27 cellular contexts compared by ENCODE assay signal in the genomic region with DNA sequence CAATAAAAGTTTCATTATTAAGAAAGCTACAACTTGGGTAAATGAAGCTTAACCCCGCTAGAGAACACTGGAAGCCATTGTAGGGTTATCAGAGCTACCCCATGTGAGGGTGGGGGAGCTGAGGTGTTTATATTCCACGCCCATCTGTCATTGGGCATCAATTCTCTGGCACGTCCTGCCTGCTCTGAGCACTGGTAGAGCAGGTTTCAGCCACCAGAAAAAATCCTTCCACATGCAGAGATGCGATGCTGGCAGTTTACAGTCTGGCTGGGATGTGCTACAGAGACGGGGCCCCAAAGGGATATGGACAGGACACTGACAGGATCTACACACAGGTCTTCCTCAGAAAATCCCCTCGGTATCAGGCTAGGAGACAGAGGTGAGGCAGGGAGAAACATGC. TPM values are rescaled to one million over a fixed set of nuclear protein-coding genes. Genes with fewer than 3 reads are reported as not detected.
A peak's percentile ranks its signal among the peaks of the same experiment; 100 is the strongest.
DNase-seq lines count a peak whose midpoint lies in the region; ATAC-seq and TF ChIP-seq lines count a peak whose summit lies in the region.
"Had no signal": no experiment of that assay in that cellular context is flagged by ENCODE, and none has a peak within 500 bp of the region (broad histone marks: within the 10 kb centered on the region; RNA-seq: fewer than 3 reads in every experiment).

No MANE protein-coding gene starts in this region.

- no peak overlapping the region for H4K12ac ChIP-seq in trophoblast cell (ENCODE audit: low read depth, low read length)

- peaks cover 42% of the 10 kb centered on the region for H3F3A ChIP-seq in DOHH2 (ENCODE audit: control insufficient read depth, insufficient read depth)

- no peaks in the 10 kb centered on the region for H3K9me3 Mint-ChIP-seq in activated CD4-positive, alpha-beta memory T cell treated with anti-CD3 and anti-CD28 coated beads for 36 hours
- H3K9me3 Mint-ChIP-seq in stimulated activated naive CD8-positive, alpha-beta T cell treated with anti-CD3 and anti-CD28 coated beads, Interleukin-15, amount 100 ng/mL, for 72 hours: no peaks in the 10 kb centered on the region
- H3K9me3 Mint-ChIP-seq: activated CD8-positive, alpha-beta T cell treated with anti-CD3 and anti-CD28 coated beads for 36 hours; activated naive CD8-positive, alpha-beta T cell treated with anti-CD3 and anti-CD28 coated beads for 36 hours; activated T-helper 2 cell treated with anti-CD3 and anti-CD28 coated beads, Interferon-gamma antibody, Interleukin-2, Interleukin-4, amounts not matched to agents 10 μg/mL and 5 μg/mL and 100 μg/mL, durations not matched to agents 14 hours and 24 hours and 36 hours; nephron progenitor cell had no signal

- POLR2A ChIA-PET in activated CD4-positive, alpha-beta memory T cell treated with anti-CD3 and anti-CD28 coated beads for 36 hours (lab: Charles Lee): no interaction called here

- H3K9me3 ChIP-seq in DOHH2 (ENCODE audit: control insufficient read depth, insufficient read depth, low read length) (no peaks in the 10 kb centered on the region), trophoblast cell (ENCODE audit: insufficient read depth, low read depth, low read length) (no peaks in the 10 kb centered on the region)
- H3K9me3 ChIP-seq: Caco-2, right atrium auricular region, spleen had no signal

- H3K4me1 ChIP-seq in DOHH2 (ENCODE audit: control insufficient read depth, low read length): peaks cover 98% of the 10 kb centered on the region
- peaks cover 2 to 7% of the 10 kb centered on the region in 2 experiments for H3K4me1 ChIP-seq in trophoblast cell (ENCODE audit: control insufficient read depth in 1 of 2, insufficient read depth in 2 of 2, low read length in 2 of 2)
- H3K4me1 ChIP-seq: Caco-2 had no signal

- TF ChIP-seq CTCF in DOHH2 (IDR thresholded peaks at IDR 0.05; ENCODE audit: low read depth, low read length, poor library complexity, severe bottlenecking) (no peak), epithelial cell of esophagus (IDR thresholded peaks at IDR 0.05; ENCODE audit: insufficient read depth, low read depth, low read length, missing control alignments) (no peak), coronary artery (IDR thresholded peaks at IDR 0.05) (no peak)

- peak overlapping the region; percentile 97 for H3K27ac ChIP-seq in DOHH2 (ENCODE audit: low read depth, low read length)
- H3K27ac ChIP-seq in trophoblast cell (ENCODE audit: low read depth, low read length): no peak overlapping the region
- H3K27ac ChIP-seq in coronary artery: no peak overlapping the region
- H3K27ac ChIP-seq: HL-60, right atrium auricular region, spleen had no signal

- H3K4me3 Mint-ChIP-seq in activated CD4-positive, alpha-beta memory T cell treated with anti-CD3 and anti-CD28 coated beads for 36 hours: no peak overlapping the region
- no peak overlapping the region for H3K4me3 Mint-ChIP-seq in stimulated activated naive CD8-positive, alpha-beta T cell treated with anti-CD3 and anti-CD28 coated beads, Interleukin-15, amount 100 ng/mL, for 72 hours
- H3K4me3 Mint-ChIP-seq: activated CD8-positive, alpha-beta T cell treated with anti-CD3 and anti-CD28 coated beads for 36 hours; activated naive CD8-positive, alpha-beta T cell treated with anti-CD3 and anti-CD28 coated beads for 36 hours; nephron progenitor cell had no signal

- peaks cover 15% of the 10 kb centered on the region; the same call in 1 of the 2 replicates for H3K36me3 ChIP-seq in DOHH2 (ENCODE audit: control insufficient read depth, low read length)
- no peaks in the 10 kb centered on the region for H3K36me3 ChIP-seq in trophoblast cell (ENCODE audit: control insufficient read depth in 1 of 2, insufficient read depth in 2 of 2, low read length in 2 of 2)
- H3K36me3 ChIP-seq: right atrium auricular region, spleen had no signal

- WGBS in trophoblast cell (ENCODE audit: extremely low coverage, insufficient coverage, insufficient read length): no CpG with 5 or more reads among the region's 6 CpGs

- intact Hi-C loops in activated CD4-positive, alpha-beta memory T cell treated with anti-CD3 and anti-CD28 coated beads for 36 hours (cut with micrococcal nuclease): no loop called here

- no peak overlapping the region for H4K91ac ChIP-seq in trophoblast cell (ENCODE audit: low read depth, low read length)

- H2AFZ ChIP-seq in trophoblast cell (ENCODE audit: insufficient read depth, low read length, poor library complexity): peak overlapping the region; percentile 52

- ATAC-seq in stimulated activated naive CD8-positive, alpha-beta T cell treated with anti-CD3 and anti-CD28 coated beads, Interleukin-15, amount 100 ng/mL, for 72 hours: no peak
- ATAC-seq: activated CD4-positive, CD25-positive, alpha-beta regulatory T cell treated with anti-CD3 and anti-CD28 coated beads, Interleukin-2, amount 50 U/mL, for 24 hours; activated CD8-positive, alpha-beta T cell treated with anti-CD3 and anti-CD28 coated beads for 36 hours; left ventricle myocardium superior had no signal

- no peaks in the 10 kb centered on the region for H3K9me2 ChIP-seq in DOHH2 (replicated peaks; ENCODE audit: control insufficient read depth, low read length)

- H3K4me2 ChIP-seq in DOHH2 (ENCODE audit: low read length) (peak overlapping the region; percentile 92), trophoblast cell (ENCODE audit: low read length) (no peak overlapping the region)

- H3K4ac ChIP-seq in trophoblast cell (ENCODE audit: low read depth, low read length): no peak overlapping the region

- DNase-seq in NCI-H510A treated with DMSO at 0.1 percent for 48 hours (lab: John Stamatoyannopoulos, UW): peak; percentile 23
- DNase-seq in epithelial cell of esophagus (ENCODE audit: low read depth): peak; percentile 54
- DNase-seq in trophoblast cell: no peak
- DNase-seq in activated CD4-positive, alpha-beta memory T cell treated with anti-CD3 and anti-CD28 coated beads for 36 hours: no peak
- no peak for DNase-seq in stimulated activated naive CD8-positive, alpha-beta T cell treated with anti-CD3 and anti-CD28 coated beads, Interleukin-15, amount 100 ng/mL, for 72 hours
- DNase-seq in coronary artery (ENCODE audit: low spot score): no peak
- DNase-seq: activated CD8-positive, alpha-beta T cell treated with anti-CD3 and anti-CD28 coated beads for 36 hours; activated naive CD8-positive, alpha-beta T cell treated with anti-CD3 and anti-CD28 coated beads for 36 hours; aorta; C1 segment of cervical spinal cord; Caco-2; central memory CD4-positive, alpha-beta T cell; Kasumi-1; left ventricle myocardium superior; MV-4-11; NCI-H1694 treated with DMSO at 0.1 percent for 48 hours; NCI-H2171; nephron progenitor cell; RPMI8226; spleen; substantia nigra; T-helper 1 cell had no signal

- no peak overlapping the region for H2AK5ac ChIP-seq in trophoblast cell (ENCODE audit: low read length)

- H3K4me3 ChIP-seq in DOHH2 (ENCODE audit: low read length) (peak overlapping the region; percentile 17), epithelial cell of esophagus (ENCODE audit: low read length) (no peak overlapping the region), trophoblast cell (ENCODE audit: low read depth, low read length) (no peak overlapping the region), coronary artery (no peak overlapping the region)
- H3K4me3 ChIP-seq: right atrium auricular region, spleen had no signal

- CTCF ChIA-PET in activated CD4-positive, alpha-beta memory T cell treated with anti-CD3 and anti-CD28 coated beads for 36 hours (lab: Charles Lee): no interaction called here

- H2BK12ac ChIP-seq in trophoblast cell (ENCODE audit: low read length): no peak overlapping the region

- no peaks in the 10 kb centered on the region for H3K27me3 ChIP-seq in DOHH2 (ENCODE audit: control insufficient read depth, low read length)
- H3K27me3 ChIP-seq in trophoblast cell (ENCODE audit: insufficient read depth, low read length): no peaks in the 10 kb centered on the region
- H3K27me3 ChIP-seq: right atrium auricular region, spleen had no signal

- H3K9ac ChIP-seq in trophoblast cell (ENCODE audit: low read length): no peak overlapping the region

- H2BK120ac ChIP-seq in trophoblast cell (ENCODE audit: insufficient read depth, low read length, poor library complexity): no peak overlapping the region

- no peak overlapping the region for H3K18ac ChIP-seq in trophoblast cell (ENCODE audit: low read length)

- H4K8ac ChIP-seq in trophoblast cell (ENCODE audit: low read depth, low read length): no peak overlapping the region

- H3K23ac ChIP-seq in trophoblast cell (ENCODE audit: low read length): no peak overlapping the region

- peaks cover 5% of the 10 kb centered on the region for H3K27me3 Mint-ChIP-seq in activated CD4-positive, alpha-beta memory T cell treated with anti-CD3 and anti-CD28 coated beads for 36 hours
- H3K27me3 Mint-ChIP-seq in stimulated activated naive CD8-positive, alpha-beta T cell treated with anti-CD3 and anti-CD28 coated beads, Interleukin-15, amount 100 ng/mL, for 72 hours: peaks cover 8% of the 10 kb centered on the region

- no peaks in the 10 kb centered on the region for H3K79me1 ChIP-seq in trophoblast cell (ENCODE audit: low read length)

- H2BK5ac ChIP-seq in trophoblast cell (ENCODE audit: low read depth, low read length, poor library complexity): no peak overlapping the region

- H3K4me1 Mint-ChIP-seq in activated CD4-positive, alpha-beta memory T cell treated with anti-CD3 and anti-CD28 coated beads for 36 hours (ENCODE audit: low read depth): no peaks in the 10 kb centered on the region
- no peaks in the 10 kb centered on the region for H3K4me1 Mint-ChIP-seq in stimulated activated naive CD8-positive, alpha-beta T cell treated with anti-CD3 and anti-CD28 coated beads, Interleukin-15, amount 100 ng/mL, for 72 hours
- H3K4me1 Mint-ChIP-seq: activated naive CD8-positive, alpha-beta T cell treated with anti-CD3 and anti-CD28 coated beads for 36 hours had no signal

- H3K27ac Mint-ChIP-seq in activated CD4-positive, alpha-beta memory T cell treated with anti-CD3 and anti-CD28 coated beads for 36 hours: no peak overlapping the region
- no peak overlapping the region for H3K27ac Mint-ChIP-seq in stimulated activated naive CD8-positive, alpha-beta T cell treated with anti-CD3 and anti-CD28 coated beads, Interleukin-15, amount 100 ng/mL, for 72 hours
- H3K27ac Mint-ChIP-seq: activated CD8-positive, alpha-beta T cell treated with anti-CD3 and anti-CD28 coated beads for 36 hours; activated naive CD8-positive, alpha-beta T cell treated with anti-CD3 and anti-CD28 coated beads for 36 hours; activated T-helper 2 cell treated with anti-CD3 and anti-CD28 coated beads, Interferon-gamma antibody, Interleukin-2, Interleukin-4, amounts not matched to agents 10 μg/mL and 5 μg/mL and 100 μg/mL, durations not matched to agents 14 hours and 24 hours and 36 hours had no signal

- H3K79me2 ChIP-seq in DOHH2 (ENCODE audit: control insufficient read depth, low read length): peaks cover 17% of the 10 kb centered on the region
- no peaks in the 10 kb centered on the region for H3K79me2 ChIP-seq in trophoblast cell (ENCODE audit: control insufficient read depth, insufficient read depth, low read length, poor library complexity)

- H3K14ac ChIP-seq in trophoblast cell (ENCODE audit: low read length): no peak overlapping the region

- no peaks in the 10 kb centered on the region for H3K36me3 Mint-ChIP-seq in activated CD4-positive, alpha-beta memory T cell treated with anti-CD3 and anti-CD28 coated beads for 36 hours
- H3K36me3 Mint-ChIP-seq: activated naive CD8-positive, alpha-beta T cell treated with anti-CD3 and anti-CD28 coated beads for 36 hours had no signal

- no peaks in the 10 kb centered on the region for H4K20me1 ChIP-seq in DOHH2 (ENCODE audit: control insufficient read depth, insufficient read depth, low read depth, low read length)

RNA-seq across cellular contexts. Expression of a gene that starts 15.9 kb away (rescaled TPM):
- 1.8 and 2.0 TPM in 2 replicates for polyA plus RNA-seq in trophoblast cell (2013)
- under 1 TPM; 0.27 to 0.29 TPM for total RNA-seq in activated CD4-positive, alpha-beta memory T cell treated with anti-CD3 and anti-CD28 coated beads for 36 hours

Comparison
In these comparisons a context has a peak if more than half of its experiments do, and no peak if none do; other contexts are left out.
1. DNase-seq: peak in NCI-H510A treated with DMSO at 0.1 percent for 48 hours (single experiment) and epithelial cell of esophagus (single experiment); none in trophoblast cell (0 of 2), activated CD4-positive, alpha-beta memory T cell treated with anti-CD3 and anti-CD28 coated beads for 36 hours (single experiment), stimulated activated naive CD8-positive, alpha-beta T cell treated with anti-CD3 and anti-CD28 coated beads, Interleukin-15, amount 100 ng/mL, for 72 hours (0 of 2) and coronary artery (single experiment).